2 cellular contexts compared by ENCODE assay signal in the genomic region with DNA sequence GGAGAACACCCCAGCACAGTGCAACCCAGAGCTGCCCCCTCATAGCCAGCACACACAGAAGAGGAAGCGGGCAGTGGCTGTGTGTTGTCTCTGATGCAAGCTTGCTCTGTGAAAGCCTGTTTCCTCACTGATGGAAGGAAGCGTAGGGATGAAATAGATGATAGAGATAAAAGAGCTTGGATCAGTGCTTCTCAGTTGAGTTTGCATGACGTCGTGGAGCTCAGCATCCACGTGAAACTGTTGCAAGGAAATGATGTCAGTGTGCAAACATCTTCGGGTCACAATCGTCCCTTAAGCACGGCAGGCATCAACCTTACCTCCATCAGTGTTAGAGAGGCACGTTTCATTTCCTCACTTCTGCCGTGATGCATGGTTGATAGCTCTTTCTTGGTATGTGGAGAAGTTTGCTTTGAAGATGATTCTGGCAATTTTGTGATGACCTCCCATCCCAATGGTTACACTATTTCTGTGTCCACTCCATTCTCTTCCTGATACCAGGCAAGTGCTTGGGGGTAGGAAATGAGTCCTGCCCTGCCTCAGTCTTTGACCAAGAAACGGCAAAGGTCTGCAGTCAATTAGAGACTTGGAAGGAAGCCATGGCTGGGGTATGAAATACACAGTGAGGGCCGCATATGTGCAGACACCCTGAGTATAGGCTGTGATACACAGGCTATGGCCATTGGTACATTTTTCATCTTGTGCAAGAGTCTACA.
TF ChIP-seq lines count a peak whose summit lies in the region.

No MANE protein-coding gene starts in this region.

TF ChIP-seq in SK-N-SH, 30 proteins besides CTCF, POLR2A, EP300 and RAD21 (continued from another document):
- TF ChIP-seq, protein P1, sequence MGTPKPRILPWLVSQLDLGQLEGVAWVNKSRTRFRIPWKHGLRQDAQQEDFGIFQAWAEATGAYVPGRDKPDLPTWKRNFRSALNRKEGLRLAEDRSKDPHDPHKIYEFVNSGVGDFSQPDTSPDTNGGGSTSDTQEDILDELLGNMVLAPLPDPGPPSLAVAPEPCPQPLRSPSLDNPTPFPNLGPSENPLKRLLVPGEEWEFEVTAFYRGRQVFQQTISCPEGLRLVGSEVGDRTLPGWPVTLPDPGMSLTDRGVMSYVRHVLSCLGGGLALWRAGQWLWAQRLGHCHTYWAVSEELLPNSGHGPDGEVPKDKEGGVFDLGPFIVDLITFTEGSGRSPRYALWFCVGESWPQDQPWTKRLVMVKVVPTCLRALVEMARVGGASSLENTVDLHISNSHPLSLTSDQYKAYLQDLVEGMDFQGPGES (IDR thresholded peaks at IDR 0.05; ENCODE audit: low read depth, low read length) = no peak
- TF ChIP-seq FOSL2 (IDR thresholded peaks at IDR 0.05; ENCODE audit: borderline replicate concordance, low read depth) (no peak), MXI1 (IDR thresholded peaks at IDR 0.05; ENCODE audit: low read depth, low read length) (no peak), POLR2AphosphoS5 (IDR thresholded peaks at IDR 0.05; ENCODE audit: low read depth, low read length) (no peak), RXRA (IDR thresholded peaks at IDR 0.05; ENCODE audit: borderline replicate concordance, low read depth) (no peak), CHD2 (IDR thresholded peaks at IDR 0.05; ENCODE audit: low read length, partially characterized antibody) (no peak), GATA2 (CRISPR knock-in tag; IDR thresholded peaks at IDR 0.05) (no peak; the same call in 1 of the 2 replicates), FOXJ3 (CRISPR knock-in tag; IDR thresholded peaks at IDR 0.05) (no peak), YY1 (IDR thresholded peaks at IDR 0.05; ENCODE audit: low read depth) (no peak), NFIC (IDR thresholded peaks at IDR 0.05; ENCODE audit: borderline replicate concordance) (no peak)
- TF ChIP-seq, protein P2, sequence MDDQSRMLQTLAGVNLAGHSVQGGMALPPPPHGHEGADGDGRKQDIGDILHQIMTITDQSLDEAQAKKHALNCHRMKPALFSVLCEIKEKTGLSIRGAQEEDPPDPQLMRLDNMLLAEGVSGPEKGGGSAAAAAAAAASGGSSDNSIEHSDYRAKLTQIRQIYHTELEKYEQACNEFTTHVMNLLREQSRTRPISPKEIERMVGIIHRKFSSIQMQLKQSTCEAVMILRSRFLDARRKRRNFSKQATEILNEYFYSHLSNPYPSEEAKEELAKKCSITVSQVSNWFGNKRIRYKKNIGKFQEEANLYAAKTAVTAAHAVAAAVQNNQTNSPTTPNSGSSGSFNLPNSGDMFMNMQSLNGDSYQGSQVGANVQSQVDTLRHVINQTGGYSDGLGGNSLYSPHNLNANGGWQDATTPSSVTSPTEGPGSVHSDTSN (IDR thresholded peaks at IDR 0.05) = no peak
- TF ChIP-seq, protein P3, sequence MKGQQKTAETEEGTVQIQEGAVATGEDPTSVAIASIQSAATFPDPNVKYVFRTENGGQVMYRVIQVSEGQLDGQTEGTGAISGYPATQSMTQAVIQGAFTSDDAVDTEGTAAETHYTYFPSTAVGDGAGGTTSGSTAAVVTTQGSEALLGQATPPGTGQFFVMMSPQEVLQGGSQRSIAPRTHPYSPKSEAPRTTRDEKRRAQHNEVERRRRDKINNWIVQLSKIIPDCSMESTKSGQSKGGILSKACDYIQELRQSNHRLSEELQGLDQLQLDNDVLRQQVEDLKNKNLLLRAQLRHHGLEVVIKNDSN (IDR thresholded peaks at IDR 0.05; ENCODE audit: borderline replicate concordance, low read depth) = no peak
- TF ChIP-seq, protein P4, sequence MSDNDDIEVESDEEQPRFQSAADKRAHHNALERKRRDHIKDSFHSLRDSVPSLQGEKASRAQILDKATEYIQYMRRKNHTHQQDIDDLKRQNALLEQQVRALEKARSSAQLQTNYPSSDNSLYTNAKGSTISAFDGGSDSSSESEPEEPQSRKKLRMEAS (IDR thresholded peaks at IDR 0.05; ENCODE audit: low read depth) = no peak
- TF ChIP-seq, protein P5, sequence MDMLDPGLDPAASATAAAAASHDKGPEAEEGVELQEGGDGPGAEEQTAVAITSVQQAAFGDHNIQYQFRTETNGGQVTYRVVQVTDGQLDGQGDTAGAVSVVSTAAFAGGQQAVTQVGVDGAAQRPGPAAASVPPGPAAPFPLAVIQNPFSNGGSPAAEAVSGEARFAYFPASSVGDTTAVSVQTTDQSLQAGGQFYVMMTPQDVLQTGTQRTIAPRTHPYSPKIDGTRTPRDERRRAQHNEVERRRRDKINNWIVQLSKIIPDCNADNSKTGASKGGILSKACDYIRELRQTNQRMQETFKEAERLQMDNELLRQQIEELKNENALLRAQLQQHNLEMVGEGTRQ (IDR thresholded peaks at IDR 0.05; ENCODE audit: borderline replicate concordance, low read depth, low read length) = no peak

TF ChIP-seq in SK-N-SH treated with all-trans-retinoic acid at 6 μM for 48 hours, 23 proteins besides CTCF, POLR2A, EP300 and RAD21 (continued from another document):
- TF ChIP-seq, protein P6, sequence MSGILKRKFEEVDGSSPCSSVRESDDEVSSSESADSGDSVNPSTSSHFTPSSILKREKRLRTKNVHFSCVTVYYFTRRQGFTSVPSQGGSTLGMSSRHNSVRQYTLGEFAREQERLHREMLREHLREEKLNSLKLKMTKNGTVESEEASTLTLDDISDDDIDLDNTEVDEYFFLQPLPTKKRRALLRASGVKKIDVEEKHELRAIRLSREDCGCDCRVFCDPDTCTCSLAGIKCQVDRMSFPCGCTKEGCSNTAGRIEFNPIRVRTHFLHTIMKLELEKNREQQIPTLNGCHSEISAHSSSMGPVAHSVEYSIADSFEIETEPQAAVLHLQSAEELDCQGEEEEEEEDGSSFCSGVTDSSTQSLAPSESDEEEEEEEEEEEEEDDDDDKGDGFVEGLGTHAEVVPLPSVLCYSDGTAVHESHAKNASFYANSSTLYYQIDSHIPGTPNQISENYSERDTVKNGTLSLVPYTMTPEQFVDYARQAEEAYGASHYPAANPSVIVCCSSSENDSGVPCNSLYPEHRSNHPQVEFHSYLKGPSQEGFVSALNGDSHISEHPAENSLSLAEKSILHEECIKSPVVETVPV (CRISPR knock-in tag; IDR thresholded peaks at IDR 0.05) = no peak
- TF ChIP-seq BACH2 (CRISPR knock-in tag; IDR thresholded peaks at IDR 0.05; ENCODE audit: borderline replicate concordance) (no peak), SNAI2 (CRISPR knock-in tag; IDR thresholded peaks at IDR 0.05) (no peak), ZNF565 (CRISPR knock-in tag; conservative IDR thresholded peaks at IDR 0.05; ENCODE audit: low read depth) (no peak), OSR1 (CRISPR knock-in tag; IDR thresholded peaks at IDR 0.05) (no peak), ARNTL (CRISPR knock-in tag; IDR thresholded peaks at IDR 0.05; ENCODE audit: borderline replicate concordance, low read depth) (no peak), ISL1 (CRISPR knock-in tag; IDR thresholded peaks at IDR 0.05) (no peak), CSDC2 (CRISPR knock-in tag; IDR thresholded peaks at IDR 0.05) (no peak), RARB (CRISPR knock-in tag; IDR thresholded peaks at IDR 0.05) (no peak), TOX (CRISPR knock-in tag; IDR thresholded peaks at IDR 0.05; ENCODE audit: borderline replicate concordance) (no peak)
- TF ChIP-seq, protein P7, sequence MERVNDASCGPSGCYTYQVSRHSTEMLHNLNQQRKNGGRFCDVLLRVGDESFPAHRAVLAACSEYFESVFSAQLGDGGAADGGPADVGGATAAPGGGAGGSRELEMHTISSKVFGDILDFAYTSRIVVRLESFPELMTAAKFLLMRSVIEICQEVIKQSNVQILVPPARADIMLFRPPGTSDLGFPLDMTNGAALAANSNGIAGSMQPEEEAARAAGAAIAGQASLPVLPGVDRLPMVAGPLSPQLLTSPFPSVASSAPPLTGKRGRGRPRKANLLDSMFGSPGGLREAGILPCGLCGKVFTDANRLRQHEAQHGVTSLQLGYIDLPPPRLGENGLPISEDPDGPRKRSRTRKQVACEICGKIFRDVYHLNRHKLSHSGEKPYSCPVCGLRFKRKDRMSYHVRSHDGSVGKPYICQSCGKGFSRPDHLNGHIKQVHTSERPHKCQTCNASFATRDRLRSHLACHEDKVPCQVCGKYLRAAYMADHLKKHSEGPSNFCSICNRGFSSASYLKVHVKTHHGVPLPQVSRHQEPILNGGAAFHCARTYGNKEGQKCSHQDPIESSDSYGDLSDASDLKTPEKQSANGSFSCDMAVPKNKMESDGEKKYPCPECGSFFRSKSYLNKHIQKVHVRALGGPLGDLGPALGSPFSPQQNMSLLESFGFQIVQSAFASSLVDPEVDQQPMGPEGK (CRISPR knock-in tag; IDR thresholded peaks at IDR 0.05; ENCODE audit: borderline replicate concordance) = no peak
- TF ChIP-seq, protein P8, sequence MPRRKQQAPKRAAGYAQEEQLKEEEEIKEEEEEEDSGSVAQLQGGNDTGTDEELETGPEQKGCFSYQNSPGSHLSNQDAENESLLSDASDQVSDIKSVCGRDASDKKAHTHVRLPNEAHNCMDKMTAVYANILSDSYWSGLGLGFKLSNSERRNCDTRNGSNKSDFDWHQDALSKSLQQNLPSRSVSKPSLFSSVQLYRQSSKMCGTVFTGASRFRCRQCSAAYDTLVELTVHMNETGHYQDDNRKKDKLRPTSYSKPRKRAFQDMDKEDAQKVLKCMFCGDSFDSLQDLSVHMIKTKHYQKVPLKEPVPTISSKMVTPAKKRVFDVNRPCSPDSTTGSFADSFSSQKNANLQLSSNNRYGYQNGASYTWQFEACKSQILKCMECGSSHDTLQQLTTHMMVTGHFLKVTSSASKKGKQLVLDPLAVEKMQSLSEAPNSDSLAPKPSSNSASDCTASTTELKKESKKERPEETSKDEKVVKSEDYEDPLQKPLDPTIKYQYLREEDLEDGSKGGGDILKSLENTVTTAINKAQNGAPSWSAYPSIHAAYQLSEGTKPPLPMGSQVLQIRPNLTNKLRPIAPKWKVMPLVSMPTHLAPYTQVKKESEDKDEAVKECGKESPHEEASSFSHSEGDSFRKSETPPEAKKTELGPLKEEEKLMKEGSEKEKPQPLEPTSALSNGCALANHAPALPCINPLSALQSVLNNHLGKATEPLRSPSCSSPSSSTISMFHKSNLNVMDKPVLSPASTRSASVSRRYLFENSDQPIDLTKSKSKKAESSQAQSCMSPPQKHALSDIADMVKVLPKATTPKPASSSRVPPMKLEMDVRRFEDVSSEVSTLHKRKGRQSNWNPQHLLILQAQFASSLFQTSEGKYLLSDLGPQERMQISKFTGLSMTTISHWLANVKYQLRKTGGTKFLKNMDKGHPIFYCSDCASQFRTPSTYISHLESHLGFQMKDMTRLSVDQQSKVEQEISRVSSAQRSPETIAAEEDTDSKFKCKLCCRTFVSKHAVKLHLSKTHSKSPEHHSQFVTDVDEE (CRISPR knock-in tag; IDR thresholded peaks at IDR 0.05) = no peak
